Comparison of ENCODE assay signal across 11 cellular contexts in the genomic region with DNA sequence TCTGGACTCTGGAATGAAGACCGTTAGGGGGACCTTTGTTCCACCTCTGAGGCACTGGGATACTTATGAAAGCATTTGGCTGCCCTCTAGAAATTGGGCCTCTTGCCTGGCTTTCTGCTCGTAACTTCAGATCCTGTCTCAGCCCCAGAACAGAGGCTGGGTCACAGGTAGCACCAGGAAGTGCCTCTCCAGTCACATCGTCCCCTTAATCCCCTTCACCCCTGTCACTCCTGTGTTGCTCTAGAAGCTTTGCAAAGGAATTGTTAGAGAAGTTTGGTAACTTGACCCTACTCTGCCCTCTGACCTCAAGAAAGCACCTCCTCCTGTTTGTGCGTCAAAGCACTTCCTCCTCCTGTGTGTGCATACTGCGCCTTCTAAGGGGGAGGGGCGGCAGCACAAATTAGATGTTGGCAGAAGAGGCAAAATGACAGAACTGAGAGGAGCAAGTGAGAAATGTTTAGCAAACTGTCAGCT.
A peak's percentile ranks its signal among the peaks of the same experiment; 100 is the strongest.
DNase-seq lines count a peak whose midpoint lies in the region; ATAC-seq and TF ChIP-seq lines count a peak whose summit lies in the region.
"Had no signal": no experiment of that assay in that cellular context is flagged by ENCODE, and none has a peak within 500 bp of the region (broad histone marks: within the 10 kb centered on the region; RNA-seq: fewer than 3 reads in every experiment).

No MANE protein-coding gene starts in this region.

- peaks cover 18% of the 10 kb centered on the region for H3K9me3 ChIP-seq in CD4-positive, alpha-beta T cell (ENCODE audit: control insufficient read depth, low read length)
- H3K9me3 ChIP-seq in Karpas-422 (ENCODE audit: low read length): no peaks in the 10 kb centered on the region; the same call in 1 of the 2 replicates
- H3K9me3 ChIP-seq: esophagus squamous epithelium had no signal

- intact Hi-C loops in CD4-positive, alpha-beta T cell (cut with DNase I, micrococcal nuclease): no loop called here
- intact Hi-C loops in activated T-helper 1 cell treated with anti-CD3 and anti-CD28 coated beads, Interleukin-12 subunit alpha, Interleukin-12 subunit beta, Interleukin-2, Interleukin-4 antibody, amounts not matched to agents 30 ng/mL and 10 ng/mL and 1 ng/mL, durations not matched to agents 14 hours and 24 hours and 36 hours (cut with micrococcal nuclease): loop anchor here (5.0 kb wide), 1 partner anchor 357 kb away; no protein-coding TSS in a partner anchor
- intact Hi-C loops in left colon (cut with DNase I, micrococcal nuclease): no loop called here

- CTCF ChIA-PET in CD4-positive, alpha-beta T cell (lab: Charles Lee): no interaction called here

- peaks cover 22% of the 10 kb centered on the region for H3K79me2 ChIP-seq in Karpas-422 (ENCODE audit: low read length)

- peaks cover 39% of the 10 kb centered on the region for H3K4me1 Mint-ChIP-seq in CD4-positive, alpha-beta T cell (ENCODE audit: low read depth)
- H3K4me1 Mint-ChIP-seq in activated T-helper 1 cell treated with anti-CD3 and anti-CD28 coated beads, Interleukin-12 subunit alpha, Interleukin-12 subunit beta, Interleukin-2, Interleukin-4 antibody, amounts not matched to agents 30 ng/mL and 10 ng/mL and 1 ng/mL, durations not matched to agents 14 hours and 24 hours and 36 hours (ENCODE audit: low read depth): peaks cover 33% of the 10 kb centered on the region

- H3K36me3 Mint-ChIP-seq in CD4-positive, alpha-beta T cell (ENCODE audit: low read depth): peaks cover 60% of the 10 kb centered on the region
- peaks cover 29% of the 10 kb centered on the region for H3K36me3 Mint-ChIP-seq in activated T-helper 1 cell treated with anti-CD3 and anti-CD28 coated beads, Interleukin-12 subunit alpha, Interleukin-12 subunit beta, Interleukin-2, Interleukin-4 antibody, amounts not matched to agents 30 ng/mL and 10 ng/mL and 1 ng/mL, durations not matched to agents 14 hours and 24 hours and 36 hours (ENCODE audit: low read depth)

- POLR2A ChIA-PET in CD4-positive, alpha-beta T cell (lab: Charles Lee): interaction anchor here (0.6 kb wide), 1 partner anchor 68 kb away, joined by 3 read pairs; no protein-coding TSS in a partner anchor

- no peak overlapping the region for H3K27ac ChIP-seq in CD4-positive, alpha-beta T cell (ENCODE audit: low read depth, low read length)
- H3K27ac ChIP-seq in Karpas-422 (ENCODE audit: low read length): peak overlapping the region; percentile 97

- no peak overlapping the region for H3K4me3 Mint-ChIP-seq in CD4-positive, alpha-beta T cell
- no peak overlapping the region for H3K4me3 Mint-ChIP-seq in activated T-helper 1 cell treated with anti-CD3 and anti-CD28 coated beads, Interleukin-12 subunit alpha, Interleukin-12 subunit beta, Interleukin-2, Interleukin-4 antibody, amounts not matched to agents 30 ng/mL and 10 ng/mL and 1 ng/mL, durations not matched to agents 14 hours and 24 hours and 36 hours

- no peaks in the 10 kb centered on the region for H3K27me3 Mint-ChIP-seq in CD4-positive, alpha-beta T cell
- H3K27me3 Mint-ChIP-seq in activated T-helper 1 cell treated with anti-CD3 and anti-CD28 coated beads, Interleukin-12 subunit alpha, Interleukin-12 subunit beta, Interleukin-2, Interleukin-4 antibody, amounts not matched to agents 30 ng/mL and 10 ng/mL and 1 ng/mL, durations not matched to agents 14 hours and 24 hours and 36 hours (ENCODE audit: insufficient read depth): no peaks in the 10 kb centered on the region

- H3K4me2 ChIP-seq in Karpas-422 (ENCODE audit: low read depth, low read length, poor library complexity, severe bottlenecking): peak overlapping the region; percentile 74

- H4K20me1 ChIP-seq in Karpas-422 (ENCODE audit: insufficient read depth, low read depth, low read length): no peaks in the 10 kb centered on the region

- peaks cover 2% of the 10 kb centered on the region for H3K9me3 Mint-ChIP-seq in CD4-positive, alpha-beta T cell
- H3K9me3 Mint-ChIP-seq in activated T-helper 1 cell treated with anti-CD3 and anti-CD28 coated beads, Interleukin-12 subunit alpha, Interleukin-12 subunit beta, Interleukin-2, Interleukin-4 antibody, amounts not matched to agents 30 ng/mL and 10 ng/mL and 1 ng/mL, durations not matched to agents 14 hours and 24 hours and 36 hours: peaks cover 9% of the 10 kb centered on the region

- peak overlapping the region; percentile 49; the same call in 1 of the 2 replicates for H3K4me3 ChIP-seq in Karpas-422 (ENCODE audit: low read length)
- H3K4me3 ChIP-seq: esophagus squamous epithelium had no signal

- peak; percentile 89 for ATAC-seq in CD4-positive, alpha-beta T cell (ENCODE audit: poor library complexity)
- peak; percentile 66 for ATAC-seq in left colon
- no peak for ATAC-seq in GM18907 (IDR thresholded peaks at IDR 0.05; ENCODE audit: unreplicated experiment)
- no peak for ATAC-seq in GM21423 (IDR thresholded peaks at IDR 0.05; ENCODE audit: unreplicated experiment)

- peaks cover 32% of the 10 kb centered on the region for H3K36me3 ChIP-seq in Karpas-422 (ENCODE audit: insufficient read depth, low read length)

- H2AFZ ChIP-seq in Karpas-422 (ENCODE audit: low read length): no peak overlapping the region

- peaks cover 43% of the 10 kb centered on the region for H3K4me1 ChIP-seq in Karpas-422 (ENCODE audit: low read length)

- H3K9me2 ChIP-seq in Karpas-422 (replicated peaks; ENCODE audit: insufficient read depth, low read length): no peaks in the 10 kb centered on the region

- DNase-seq in CD4-positive, alpha-beta T cell: peak in 8 of 10 experiments; percentile 2 to 52 (median 10)
- DNase-seq in Karpas-422: peak; percentile 76
- DNase-seq in activated T-helper 1 cell treated with anti-CD3 and anti-CD28 coated beads, Interleukin-12 subunit alpha, Interleukin-12 subunit beta, Interleukin-2, Interleukin-4 antibody, amounts not matched to agents 30 ng/mL and 10 ng/mL and 1 ng/mL, durations not matched to agents 14 hours and 24 hours and 36 hours (ENCODE audit: low spot score): peak; percentile 8
- peak; percentile 37 to 39 for DNase-seq in left colon
- DNase-seq in NCI-H226: no peak
- no peak for DNase-seq in GM19240 (ENCODE audit: insufficient read length, low spot score)
- DNase-seq: activated CD8-positive, alpha-beta memory T cell treated with anti-CD3 and anti-CD28 coated beads, Interleukin-2, amount 50 U/mL, for 48 hours; esophagus squamous epithelium; NK-92 treated with Interleukin-12 subunit alpha and Interleukin-12 subunit beta, amount 100 ng/mL, for 24 hours had no signal

- H3K27me3 ChIP-seq in CD4-positive, alpha-beta T cell (ENCODE audit: control insufficient read depth, insufficient read depth, low read length): no peaks in the 10 kb centered on the region
- no peaks in the 10 kb centered on the region for H3K27me3 ChIP-seq in Karpas-422 (ENCODE audit: low read length)
- H3K27me3 ChIP-seq: esophagus squamous epithelium had no signal

- peak overlapping the region; percentile 61 for H3K9ac ChIP-seq in Karpas-422 (ENCODE audit: low read length)

- TF ChIP-seq CTCF in CD4-positive, alpha-beta T cell (IDR thresholded peaks at IDR 0.05): no peak

- peak overlapping the region; percentile 80 for H3K27ac Mint-ChIP-seq in CD4-positive, alpha-beta T cell
- no peak overlapping the region for H3K27ac Mint-ChIP-seq in activated T-helper 1 cell treated with anti-CD3 and anti-CD28 coated beads, Interleukin-12 subunit alpha, Interleukin-12 subunit beta, Interleukin-2, Interleukin-4 antibody, amounts not matched to agents 30 ng/mL and 10 ng/mL and 1 ng/mL, durations not matched to agents 14 hours and 24 hours and 36 hours

Comparison
In these comparisons a context has a peak if more than half of its experiments do, and no peak if none do; other contexts are left out.
1. ATAC-seq: peak in CD4-positive, alpha-beta T cell (single experiment) and left colon (single experiment); none in GM18907 (single experiment) and GM21423 (single experiment).
2. DNase-seq: peak in CD4-positive, alpha-beta T cell (8 of 10), Karpas-422 (single experiment), activated T-helper 1 cell treated with anti-CD3 and anti-CD28 coated beads, Interleukin-12 subunit alpha, Interleukin-12 subunit beta, Interleukin-2, Interleukin-4 antibody, amounts not matched to agents 30 ng/mL and 10 ng/mL and 1 ng/mL, durations not matched to agents 14 hours and 24 hours and 36 hours (single experiment) and left colon (2 of 2); none in NCI-H226 (single experiment) and GM19240 (single experiment).